9 cellular contexts compared by ENCODE assay signal in the genomic region with DNA sequence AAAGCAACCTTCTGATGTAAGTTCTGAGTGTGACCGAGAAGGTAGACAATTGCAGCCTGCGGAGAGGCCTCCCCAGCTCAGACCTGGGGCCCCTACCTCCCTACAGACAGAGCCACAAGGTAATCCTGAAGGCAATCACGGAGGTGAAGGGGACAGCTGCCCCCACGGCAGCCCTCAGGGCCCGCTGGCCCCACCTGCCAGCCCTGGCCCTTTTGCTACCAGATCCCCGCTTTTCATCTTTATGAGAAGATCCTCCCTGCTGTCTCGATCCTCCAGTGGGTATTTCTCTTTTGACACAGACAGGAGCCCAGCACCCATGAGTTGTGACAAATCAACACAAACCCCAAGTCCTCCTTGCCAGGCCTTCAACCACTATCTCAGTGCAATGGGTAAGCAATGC. TPM values are rescaled to one million over a fixed set of nuclear protein-coding genes. Genes with fewer than 3 reads are reported as not detected.
DNase-seq lines count a peak whose midpoint lies in the region; ATAC-seq and TF ChIP-seq lines count a peak whose summit lies in the region.
"Had no signal": no experiment of that assay in that cellular context is flagged by ENCODE, and none has a peak within 500 bp of the region (broad histone marks: within the 10 kb centered on the region; RNA-seq: fewer than 3 reads in every experiment).

No MANE protein-coding gene starts in this region.

- peak overlapping the region; percentile 97 for H3K4me2 ChIP-seq in parathyroid adenoma (ENCODE audit: low read length)

- no peak overlapping the region for H2AFZ ChIP-seq in parathyroid adenoma

- DNase-seq in ELF-1 (ENCODE audit: low read depth, low spot score) (peak; percentile 13), NB4 (ENCODE audit: low read depth) (no peak), coronary artery (ENCODE audit: low spot score) (no peak), NCI-H1092 treated with DMSO at 0.1 percent for 48 hours (lab: John Stamatoyannopoulos, UW) (no peak), body of pancreas (no peak)
- DNase-seq in effector memory CD4-positive, alpha-beta T cell: no peak

- H3K36me3 ChIP-seq in parathyroid adenoma (ENCODE audit: control insufficient read depth, insufficient read depth, low read length) (no peaks in the 10 kb centered on the region), body of pancreas (replicated peaks in 1 of 2; ENCODE audit: insufficient read depth in 1 of 2, low read depth in 2 of 2) (peaks cover 0 to 7% of the 10 kb centered on the region in 2 donors)
- no peaks in the 10 kb centered on the region for H3K36me3 ChIP-seq in effector memory CD4-positive, alpha-beta T cell (ENCODE audit: control insufficient read depth, insufficient read depth, low read length)
- H3K36me3 ChIP-seq: right atrium auricular region had no signal

- H3K4me1 ChIP-seq in parathyroid adenoma: peaks cover 3% of the 10 kb centered on the region
- H3K4me1 ChIP-seq in body of pancreas: peaks cover 48% of the 10 kb centered on the region
- H3K4me1 ChIP-seq in effector memory CD4-positive, alpha-beta T cell (ENCODE audit: control insufficient read depth, insufficient read depth, low read length, poor library complexity, severe bottlenecking): peaks cover 33% of the 10 kb centered on the region

- H3K79me2 ChIP-seq in parathyroid adenoma: peaks cover 25% of the 10 kb centered on the region

- ATAC-seq in body of pancreas (no peak), HG03521 (IDR thresholded peaks at IDR 0.05; ENCODE audit: unreplicated experiment) (no peak)

- intact Hi-C loops in body of pancreas (cut with DNase I): no loop called here

- H3K4me3 ChIP-seq in NB4 (ENCODE audit: low read depth, low read length) (peak overlapping the region; percentile 81), coronary artery (peak overlapping the region; percentile 90), parathyroid adenoma (ENCODE audit: low read depth, low read length) (no peak overlapping the region), body of pancreas (no peak overlapping the region)
- no peak overlapping the region for H3K4me3 ChIP-seq in effector memory CD4-positive, alpha-beta T cell (ENCODE audit: insufficient read depth, low read depth, low read length, poor library complexity, severe bottlenecking)

- no peak for TF ChIP-seq CTCF in NB4 (IDR thresholded peaks at IDR 0.05; ENCODE audit: low read depth, low read length)
- no peak for TF ChIP-seq CTCF in coronary artery (IDR thresholded peaks at IDR 0.05)
- TF ChIP-seq CTCF in parathyroid adenoma (IDR thresholded peaks at IDR 0.05): no peak
- no peak for TF ChIP-seq CTCF in body of pancreas (IDR thresholded peaks at IDR 0.05)

- no peak overlapping the region for H3K9ac ChIP-seq in parathyroid adenoma

- H3K9me3 ChIP-seq in parathyroid adenoma (ENCODE audit: control insufficient read depth, low read length) (no peaks in the 10 kb centered on the region), body of pancreas (no peaks in the 10 kb centered on the region)
- H3K9me3 ChIP-seq in effector memory CD4-positive, alpha-beta T cell (ENCODE audit: control insufficient read depth, low read length): no peaks in the 10 kb centered on the region
- H3K9me3 ChIP-seq: right atrium auricular region had no signal

- WGBS in body of pancreas, 2 donors: 88% methylated on average over 7 of the region's 7 CpGs

- no peaks in the 10 kb centered on the region for H3K27me3 ChIP-seq in parathyroid adenoma (ENCODE audit: control insufficient read depth, insufficient read depth, low read length)
- peaks cover 0 to 6% of the 10 kb centered on the region in 2 donors for H3K27me3 ChIP-seq in body of pancreas
- H3K27me3 ChIP-seq in effector memory CD4-positive, alpha-beta T cell (replicated peaks; ENCODE audit: control insufficient read depth, insufficient read depth, low read length, poor library complexity, severe bottlenecking): peaks cover 9% of the 10 kb centered on the region

- H3K27ac ChIP-seq in coronary artery: no peak overlapping the region
- H3K27ac ChIP-seq in parathyroid adenoma: peak overlapping the region; percentile 85
- peak overlapping the region in 1 of 4 donors; percentile 92 for H3K27ac ChIP-seq in body of pancreas
- H3K27ac ChIP-seq in effector memory CD4-positive, alpha-beta T cell (ENCODE audit: insufficient read depth, low read length, poor library complexity, severe bottlenecking): no peak overlapping the region

- no peak for TF ChIP-seq POLR2A in NB4 (IDR thresholded peaks at IDR 0.05; ENCODE audit: extremely low read depth, insufficient read length)
- TF ChIP-seq POLR2A in body of pancreas (IDR thresholded peaks at IDR 0.05): no peak

RNA-seq across cellular contexts. Expression of gene BCL2L11, which starts 3.0 kb away (rescaled TPM):
- 10 to 100 TPM; 10.9 to 18.7 TPM for total RNA-seq in body of pancreas

Comparison
In these comparisons a context has a peak if more than half of its experiments do, and no peak if none do; other contexts are left out.
1. H3K4me3 ChIP-seq: peak in NB4 (single experiment) and coronary artery (single experiment); none in parathyroid adenoma (single experiment), body of pancreas (0 of 2) and effector memory CD4-positive, alpha-beta T cell (single experiment).